8 cellular contexts compared by ENCODE assay signal in the genomic region with DNA sequence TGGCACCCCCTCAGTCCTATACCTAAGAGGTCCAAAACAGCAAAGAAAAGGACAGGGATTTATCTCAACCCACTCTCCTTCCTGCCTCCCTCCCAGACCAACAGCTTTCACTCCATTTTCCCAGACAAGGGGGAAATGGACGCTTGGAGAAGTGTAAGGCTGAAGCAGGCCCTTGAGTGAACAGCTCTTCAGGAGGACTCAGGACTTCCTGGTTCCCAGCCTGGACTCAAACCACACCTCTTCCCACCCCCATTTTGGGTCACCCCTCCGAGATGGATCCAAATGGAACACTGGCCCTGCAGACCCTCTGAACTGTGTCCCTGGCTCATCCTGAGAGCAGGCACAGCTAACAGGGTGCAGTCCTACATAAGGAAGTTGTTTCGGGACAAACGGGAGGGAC. TPM values are rescaled to one million over a fixed set of nuclear protein-coding genes. Genes with fewer than 3 reads are reported as not detected.
A peak's percentile ranks its signal among the peaks of the same experiment; 100 is the strongest.
DNase-seq lines count a peak whose midpoint lies in the region; ATAC-seq and TF ChIP-seq lines count a peak whose summit lies in the region.

No MANE protein-coding gene starts in this region.

- WGBS in lung, 2 donors: 0 to 2% methylated on average over 4 of the region's 4 CpGs

- H3K4me1 ChIP-seq in A673 (ENCODE audit: insufficient read depth, low read length, poor library complexity, severe bottlenecking): peaks cover 18% of the 10 kb centered on the region
- peaks cover 11 to 21% of the 10 kb centered on the region in 2 donors for H3K4me1 ChIP-seq in lung (ENCODE audit: control insufficient read depth in 2 of 2, insufficient read depth in 2 of 2, low read length in 2 of 2)
- peaks cover 0 to 21% of the 10 kb centered on the region in 2 donors for H3K4me1 ChIP-seq in uterus

- H3K4me3 ChIP-seq in A673 (ENCODE audit: low read depth, low read length, poor library complexity, severe bottlenecking) (peak overlapping the region; percentile 98), lung (peak overlapping the region; percentile 41), uterus (peak overlapping the region; percentile 61 to 93)

- H3K27me3 Mint-ChIP-seq in activated naive CD8-positive, alpha-beta T cell treated with anti-CD3 and anti-CD28 coated beads, Interleukin-2, amount 50 U/mL, for 24 hours: no peaks in the 10 kb centered on the region

- H3K27ac Mint-ChIP-seq in activated naive CD8-positive, alpha-beta T cell treated with anti-CD3 and anti-CD28 coated beads, Interleukin-2, amount 50 U/mL, for 24 hours: peak overlapping the region; percentile 61

- DNase-seq in A673 (ENCODE audit: low spot score): no peak
- peak; percentile 23 for DNase-seq in HT-29 (ENCODE audit: low spot score)
- no peak for DNase-seq in activated naive CD8-positive, alpha-beta T cell treated with anti-CD3 and anti-CD28 coated beads, Interleukin-2, amount 50 U/mL, for 24 hours
- peak; percentile 63 for DNase-seq in lung (ENCODE audit: low spot score)
- no peak for DNase-seq in uterus
- no peak for DNase-seq in stimulated activated CD4-positive, alpha-beta T cell treated with anti-CD3 and anti-CD28 coated beads, Interleukin-4, amount 100 ng/mL, for 24 hours
- no peak for DNase-seq in ecto neural progenitor cell (ENCODE audit: low spot score)

- CTCF ChIA-PET in A673 (lab: Charles Lee): no interaction called here

- H3K27ac ChIP-seq in A673 (ENCODE audit: low read depth, low read length, poor library complexity, severe bottlenecking): peak overlapping the region; percentile 100
- peak overlapping the region; percentile 18 to 40 for H3K27ac ChIP-seq in lung (ENCODE audit: low read depth in 1 of 2, low read length in 1 of 2)
- H3K27ac ChIP-seq in uterus: peak overlapping the region; percentile 37 to 94

- intact Hi-C loops in A673 (cut with micrococcal nuclease; ENCODE audit: unreplicated experiment): no loop called here
- intact Hi-C loops in uterus (cut with DNase I; ENCODE audit: low total_unique reads): no loop called here

- POLR2A ChIA-PET in A673 (lab: Charles Lee; ENCODE audit: low non-redundant PET): interaction anchor here (1.1 kb wide), 1 partner anchor 73 kb away, joined by 3 read pairs; a partner anchor contains a TSS

- peak overlapping the region; percentile 97 for H3K4me3 Mint-ChIP-seq in activated naive CD8-positive, alpha-beta T cell treated with anti-CD3 and anti-CD28 coated beads, Interleukin-2, amount 50 U/mL, for 24 hours

- BruUV-seq in A673 (replicated peaks; lab: Mats Ljungman, UMichigan): no TSS peak

- TF ChIP-seq CTCF in A673 (conservative IDR thresholded peaks at IDR 0.05; ENCODE audit: low read depth, low read length) (no peak), lung (IDR thresholded peaks at IDR 0.05; ENCODE audit: control extremely low read depth, extremely low read depth) (no peak), uterus (IDR thresholded peaks at IDR 0.05) (no peak)

- H3K27me3 ChIP-seq in A673 (replicated peaks; ENCODE audit: insufficient read depth, low read depth, low read length, poor library complexity) (no peaks in the 10 kb centered on the region), lung (ENCODE audit: control insufficient read depth, insufficient read depth) (no peaks in the 10 kb centered on the region), uterus (no peaks in the 10 kb centered on the region)

- peaks cover 27% of the 10 kb centered on the region for H3K36me3 Mint-ChIP-seq in activated naive CD8-positive, alpha-beta T cell treated with anti-CD3 and anti-CD28 coated beads, Interleukin-2, amount 50 U/mL, for 24 hours (ENCODE audit: low read depth)

- H3K9me3 ChIP-seq in A673 (ENCODE audit: low read depth, low read length, poor library complexity, severe bottlenecking): no peaks in the 10 kb centered on the region
- no peaks in the 10 kb centered on the region for H3K9me3 ChIP-seq in lung (ENCODE audit: control insufficient read depth in 2 of 2, insufficient read depth in 1 of 2, low read length in 1 of 2)
- H3K9me3 ChIP-seq in uterus: no peaks in the 10 kb centered on the region

- H3K36me3 ChIP-seq in A673 (ENCODE audit: insufficient read depth, low read length, poor library complexity, severe bottlenecking): peaks cover 28% of the 10 kb centered on the region
- H3K36me3 ChIP-seq in lung (ENCODE audit: control insufficient read depth in 2 of 2, insufficient read depth in 2 of 2, low read length in 2 of 2): peaks cover under 1 to 19% of the 10 kb centered on the region in 2 donors
- no peaks in the 10 kb centered on the region for H3K36me3 ChIP-seq in uterus

- no peaks in the 10 kb centered on the region for H3K9me3 Mint-ChIP-seq in activated naive CD8-positive, alpha-beta T cell treated with anti-CD3 and anti-CD28 coated beads, Interleukin-2, amount 50 U/mL, for 24 hours

- peaks cover 51% of the 10 kb centered on the region for H3K4me1 Mint-ChIP-seq in activated naive CD8-positive, alpha-beta T cell treated with anti-CD3 and anti-CD28 coated beads, Interleukin-2, amount 50 U/mL, for 24 hours

- TF ChIP-seq POLR2A in uterus (IDR thresholded peaks at IDR 0.05): no peak

- no peak for ATAC-seq in activated naive CD8-positive, alpha-beta T cell treated with anti-CD3 and anti-CD28 coated beads, Interleukin-2, amount 50 U/mL, for 24 hours
- ATAC-seq in lung (ENCODE audit: insufficient read depth, low FRiP score) (no peak), GM21529 (IDR thresholded peaks at IDR 0.05; ENCODE audit: unreplicated experiment) (no peak)

RNA-seq across cellular contexts. Expression of a gene that starts 2.7 kb away (rescaled TPM):
- total RNA-seq in A673 (2021): 121 and 138 TPM in 2 replicates
- 28.3 and 32.4 TPM in 2 replicates for total RNA-seq in HT-29 (2014; rRNA removed; shearing (Covaris generic))
- total RNA-seq in lung: 100 to 1,000 TPM in 1 of 2 donors, 10 to 100 TPM in 1; 58.7 to 115 TPM
- polyA plus RNA-seq in lung: 10 to 100 TPM; 27.6 to 39.7 TPM
- total RNA-seq in uterus: 100 to 1,000 TPM in 1 of 4 donors, 10 to 100 TPM in 3; 22.3 to 138 (median 38.2) TPM

RNA-seq across cellular contexts. Expression of a gene that starts 11.9 kb away (rescaled TPM):
- total RNA-seq in A673 (2021) (1.3 and 1.6 TPM in 2 replicates), lung (1 to 10 TPM in 1 of 2 donors, under 1 TPM in 1; 0.51 to 2.4 TPM), uterus (under 1 TPM in 1 of 4 donors, not detected in 3; 0.37 TPM)
- 1.4 and 1.7 TPM in 2 replicates for total RNA-seq in HT-29 (2014; rRNA removed; shearing (Covaris generic))
- 1 to 10 TPM; 1.8 to 2.6 TPM for polyA plus RNA-seq in lung

RNA-seq across cellular contexts. Expression of a gene that starts 36.7 kb away (rescaled TPM):
- 0.22 and 0.39 TPM in 2 replicates for total RNA-seq in A673 (2021)
- total RNA-seq in HT-29 (2014; rRNA removed; shearing (Covaris generic)): 0.28 TPM in 1 of 2 replicates, not detected in the other
- total RNA-seq in lung: 1 to 10 TPM; 1.3 to 2.6 TPM
- under 1 TPM; 0.16 to 0.64 TPM for polyA plus RNA-seq in lung
- total RNA-seq in uterus: 1 to 10 TPM in 2 of 4 donors, under 1 TPM in 1, not detected in 1; 0.26 to 1.7 (median 1.5) TPM

RNA-seq across cellular contexts. Expression of a gene that starts 39.3 kb away (rescaled TPM):
- total RNA-seq in A673 (2021): 50.7 and 59.6 TPM in 2 replicates
- total RNA-seq in HT-29 (2014; rRNA removed; shearing (Covaris generic)): 38.4 and 50.4 TPM in 2 replicates
- total RNA-seq in lung: 10 to 100 TPM; 33.1 to 53.6 TPM
- polyA plus RNA-seq in lung: 10 to 100 TPM; 45.7 to 54.5 TPM
- total RNA-seq in uterus: 10 to 100 TPM; 34.7 to 46.6 (median 39.6) TPM

RNA-seq across cellular contexts. Expression of a gene that starts 52.8 kb away (rescaled TPM):
- total RNA-seq in A673 (2021): 47.2 and 55.7 TPM in 2 replicates
- total RNA-seq in HT-29 (2014; rRNA removed; shearing (Covaris generic)): 16.1 and 24.6 TPM in 2 replicates
- total RNA-seq in lung: 10 to 100 TPM; 38.5 to 70.1 TPM
- 10 to 100 TPM; 34.8 to 39.0 TPM for polyA plus RNA-seq in lung
- total RNA-seq in uterus: 100 to 1,000 TPM in 1 of 4 donors, 10 to 100 TPM in 3; 22.1 to 114 (median 43.2) TPM

Comparison
In these comparisons a context has a peak if more than half of its experiments do, and no peak if none do; other contexts are left out.
1. DNase-seq: peak in HT-29 (single experiment) and lung (single experiment); none in A673 (single experiment), activated naive CD8-positive, alpha-beta T cell treated with anti-CD3 and anti-CD28 coated beads, Interleukin-2, amount 50 U/mL, for 24 hours (single experiment), uterus (0 of 2), stimulated activated CD4-positive, alpha-beta T cell treated with anti-CD3 and anti-CD28 coated beads, Interleukin-4, amount 100 ng/mL, for 24 hours (single experiment) and ecto neural progenitor cell (single experiment).
2. H3K27ac ChIP-seq: peak in every context shown above with its lines; median percentile 100 in A673; 66 in uterus; 29 in lung.
3. H3K4me3 ChIP-seq: peak in every context shown above with its lines; median percentile 98 in A673; 77 in uterus; 41 in lung.